Comparison of ENCODE assay signal across 1 cellular context in genomic region chr17:7220593-7221280, GRCh38.
TF ChIP-seq lines count a peak whose summit lies in the region.

No MANE protein-coding gene starts in this region.

TF ChIP-seq in WTC11, 78 proteins besides CTCF, POLR2A, EP300 and RAD21 (continued from another document):
- 0 out of 2 replicates have a peak, but pooled peaks have one; percentile 19 for TF ChIP-seq ZNF416 (CRISPR knock-in tag; IDR thresholded peaks at IDR 0.05)
- TF ChIP-seq NFATC4 (CRISPR knock-in tag; IDR thresholded peaks at IDR 0.05): 0 out of 2 replicates have a peak, but pooled peaks have one; percentile 33
- TF ChIP-seq E2F5 (CRISPR knock-in tag; IDR thresholded peaks at IDR 0.05): peak; percentile 52; the same call in 1 of the 2 replicates
- no peak for TF ChIP-seq RORB (CRISPR knock-in tag; IDR thresholded peaks at IDR 0.05)
- TF ChIP-seq E2F4 (CRISPR knock-in tag; IDR thresholded peaks at IDR 0.05; ENCODE audit: borderline replicate concordance, low read depth): no peak
